ENCODE assay signal across 29 cellular contexts in genomic region chr22:24358105-24358836, GRCh38.
DNase-seq lines count a peak whose midpoint lies in the region; ATAC-seq, FAIRE-seq and TF ChIP-seq lines count a peak whose summit lies in the region.
"Had no signal": no experiment of that assay in that cellular context is flagged by ENCODE, and none has a peak within 500 bp of the region (broad histone marks: within the 10 kb centered on the region; RNA-seq: fewer than 3 reads in every experiment).

No MANE protein-coding gene starts in this region.

- intact Hi-C loops in HepG2 (cut with micrococcal nuclease; ENCODE audit: unreplicated experiment), result no loop called here

- no peak overlapping the region for H4K8ac ChIP-seq in trophoblast cell (ENCODE audit: low read depth, low read length)

- no peak overlapping the region for H3K14ac ChIP-seq in trophoblast cell (ENCODE audit: low read length)

- no peak overlapping the region for H2BK5ac ChIP-seq in trophoblast cell (ENCODE audit: low read depth, low read length, poor library complexity)

- H3K36me3 ChIP-seq in HepG2 (replicated peaks in 1 of 2; ENCODE audit: control insufficient read depth in 1 of 2, insufficient read depth in 2 of 2, low read length in 2 of 2) (peaks cover 3 to 50% of the 10 kb centered on the region in 2 experiments), trophoblast cell (ENCODE audit: control insufficient read depth in 1 of 2, insufficient read depth in 2 of 2, low read length in 2 of 2) (peaks cover 8 to 12% of the 10 kb centered on the region in 2 experiments)

- peak overlapping the region; percentile 41 for H4K91ac ChIP-seq in trophoblast cell (ENCODE audit: low read depth, low read length)

- no peak overlapping the region for H3K18ac ChIP-seq in trophoblast cell (ENCODE audit: low read length)

- no peak overlapping the region for H3K4ac ChIP-seq in trophoblast cell (ENCODE audit: low read depth, low read length)

- TF ChIP-seq CTCF in HFFc6 (IDR thresholded peaks at IDR 0.05), result no peak
- TF ChIP-seq CTCF in HepG2 (CRISPR knock-in tag; IDR thresholded peaks at IDR 0.05), result no peak

- H2AFZ ChIP-seq in HepG2 (ENCODE audit: low read length) (no peak overlapping the region), trophoblast cell (ENCODE audit: insufficient read depth, low read length, poor library complexity) (no peak overlapping the region)

- no peak overlapping the region for H4K12ac ChIP-seq in trophoblast cell (ENCODE audit: low read depth, low read length)

- H3K4me3 Mint-ChIP-seq in HFFc6, result no peak overlapping the region
- H3K4me3 Mint-ChIP-seq: CD8-positive, alpha-beta memory T cell had no signal

- peaks cover 6% of the 10 kb centered on the region; the same call in 1 of the 2 replicates for H3K9me3 ChIP-seq in HepG2 (ENCODE audit: low read length)
- H3K9me3 ChIP-seq in trophoblast cell (ENCODE audit: insufficient read depth, low read depth, low read length), result peaks cover 2% of the 10 kb centered on the region
- H3K9me3 ChIP-seq: SJCRH30 had no signal

- no peak overlapping the region for H3K9ac ChIP-seq in HepG2 (ENCODE audit: insufficient read depth, low read depth, low read length)
- H3K9ac ChIP-seq in trophoblast cell (ENCODE audit: low read length), result no peak overlapping the region
- H3K9ac ChIP-seq: BLaER1 treated with 17β-estradiol and CSF1 and Interleukin-3, amounts not matched to agents 10 nM and 100 nM had no signal

- H3K4me2 ChIP-seq in HepG2 (ENCODE audit: low read depth, low read length) (no peak overlapping the region), trophoblast cell (ENCODE audit: low read length) (no peak overlapping the region)
- H3K4me2 ChIP-seq: BLaER1 treated with 17β-estradiol and CSF1 and Interleukin-3, amounts not matched to agents 10 nM and 100 nM had no signal

- peaks cover 25% of the 10 kb centered on the region for H3K4me1 Mint-ChIP-seq in HFFc6 (ENCODE audit: low read depth)

- no peak for ATAC-seq in HepG2
- ATAC-seq: PC-3, SK-N-SH treated with all-trans-retinoic acid at 6 μM for 48 hours had no signal

- TF ChIP-seq EP300 in HepG2 (IDR thresholded peaks at IDR 0.05; ENCODE audit: low read depth in 2 of 2, low read length in 2 of 2) (no peak), HepG2 (CRISPR knock-in tag; IDR thresholded peaks at IDR 0.05; ENCODE audit: borderline replicate concordance) (no peak)

- peak overlapping the region; percentile 20; the same call in 1 of the 2 replicates for H3K27ac Mint-ChIP-seq in HFFc6

- no peak overlapping the region for H2AK5ac ChIP-seq in trophoblast cell (ENCODE audit: low read length)

- no peaks in the 10 kb centered on the region for H4K20me1 ChIP-seq in HepG2 (ENCODE audit: insufficient read depth, low read length)

- peaks cover 36% of the 10 kb centered on the region for H3K36me3 Mint-ChIP-seq in HFFc6 (ENCODE audit: low read depth)

- H3K27me3 Mint-ChIP-seq in HFFc6 (ENCODE audit: insufficient read depth), result no peaks in the 10 kb centered on the region
- H3K27me3 Mint-ChIP-seq: CD8-positive, alpha-beta memory T cell had no signal

- 96% methylated on average over 8 of the region's 8 CpGs for WGBS in HepG2 (ENCODE audit: low lambda C conversion rate)
- no CpG with 5 or more reads among the region's 8 CpGs for WGBS in trophoblast cell (ENCODE audit: extremely low coverage, insufficient coverage, insufficient read length)

- CTCF ChIA-PET in HepG2 (lab: Yijun Ruan, JAX; ENCODE audit: low intra/inter-chr PET ratio, low total read pairs), result no interaction called here

- H3K27me3 ChIP-seq in HepG2 (ENCODE audit: control insufficient read depth in 1 of 2, insufficient read depth in 2 of 2, low read length in 2 of 2) (no peaks in the 10 kb centered on the region), trophoblast cell (ENCODE audit: insufficient read depth, low read length) (no peaks in the 10 kb centered on the region)
- H3K27me3 ChIP-seq: BLaER1 treated with 17β-estradiol and CSF1 and Interleukin-3, amounts not matched to agents 10 nM and 100 nM; SJCRH30 had no signal

- H2BK12ac ChIP-seq in trophoblast cell (ENCODE audit: low read length), result no peak overlapping the region

- no peak overlapping the region for H3K4me3 ChIP-seq in HepG2 (replicated peaks in 1 of 3; ENCODE audit: insufficient read depth in 1 of 3, low read depth in 2 of 3, low read length in 3 of 3)
- no peak overlapping the region for H3K4me3 ChIP-seq in trophoblast cell (ENCODE audit: low read depth, low read length)
- H3K4me3 ChIP-seq: BLaER1 treated with 17β-estradiol and CSF1 and Interleukin-3, amounts not matched to agents 10 nM and 100 nM; SJCRH30 had no signal

- no TSS peak for BruUV-seq in HepG2 (replicated peaks; lab: Mats Ljungman, UMichigan)

- H3K4me1 ChIP-seq in HepG2 (ENCODE audit: insufficient read depth, low read length) (peaks cover 37% of the 10 kb centered on the region), trophoblast cell (ENCODE audit: control insufficient read depth in 1 of 2, insufficient read depth in 2 of 2, low read length in 2 of 2) (peaks cover 9 to 20% of the 10 kb centered on the region in 2 experiments)

- TF ChIP-seq RAD21 in HepG2 (CRISPR knock-in tag; IDR thresholded peaks at IDR 0.05), result no peak

- in situ Hi-C loops in HepG2 (cut with HindIII; ENCODE audit: extremely low pct_ligation_motif_present, low pct_unique_long_range_greater_than_20kb), result no loop called here

- H3K79me1 ChIP-seq in trophoblast cell (ENCODE audit: low read length), result no peaks in the 10 kb centered on the region

- H3K23ac ChIP-seq in trophoblast cell (ENCODE audit: low read length), result no peak overlapping the region

- POLR2A ChIA-PET in HepG2 (lab: Yijun Ruan, JAX), result no interaction called here

- FAIRE-seq in HepG2 (lab: Jason Lieb, UNC), result no peak
- FAIRE-seq: A204.1, GM12891, GM19239, H54 had no signal

- DNase-seq in AG08396 (ENCODE audit: low spot score) (peak; percentile 34), HFFc6 (no peak), HepG2 (ENCODE audit: low spot score) (no peak), trophoblast cell (no peak), NCI-H2171 treated with DMSO at 0.1 percent for 48 hours (lab: John Stamatoyannopoulos, UW) (no peak), NCI-H774 (lab: John Stamatoyannopoulos, UW) (no peak)
- DNase-seq in effector CD4-positive, alpha-beta T cell, result no peak
- DNase-seq: AML-193; Calu3; CD8-positive, alpha-beta memory T cell; DMS79 treated with DMSO at 0.1 percent for 48 hours; GF-D8; Karpas-422; NCI-H1092; NCI-H1436; NCI-H187; NCI-H2081 treated with DMSO at 0.1 percent for 48 hours; NCI-H2171; NCI-H345; NCI-H524; NCI-H748 treated with DMSO at 0.1 percent for 48 hours; PC-3 had no signal

- no peak overlapping the region for H2BK120ac ChIP-seq in trophoblast cell (ENCODE audit: insufficient read depth, low read length, poor library complexity)

- H3K27ac ChIP-seq in HepG2 (ENCODE audit: extremely low read length, insufficient read depth, low read length) (no peak overlapping the region), trophoblast cell (ENCODE audit: low read depth, low read length) (peak overlapping the region; percentile 27)
- H3K27ac ChIP-seq: BLaER1 treated with 17β-estradiol and CSF1 and Interleukin-3, amounts not matched to agents 10 nM and 100 nM; SJCRH30 had no signal

- H3K79me2 ChIP-seq in HepG2 (ENCODE audit: insufficient read depth, low read length) (peaks cover 3% of the 10 kb centered on the region), trophoblast cell (ENCODE audit: control insufficient read depth, insufficient read depth, low read length, poor library complexity) (no peaks in the 10 kb centered on the region)

- H3K9me3 Mint-ChIP-seq in HFFc6, result no peaks in the 10 kb centered on the region; the same call in 1 of the 2 replicates

- no peak for TF ChIP-seq POLR2A in HepG2 (IDR thresholded peaks at IDR 0.05; ENCODE audit: insufficient read depth in 1 of 2, low read depth in 2 of 2, low read length in 2 of 2)

TF ChIP-seq in HepG2, 621 proteins besides CTCF, POLR2A, EP300 and RAD21:
- TF ChIP-seq ZNF121 (CRISPR knock-in tag; IDR thresholded peaks at IDR 0.05), result peak; percentile 66; the same call in 1 of the 2 replicates
- TF ChIP-seq, protein P1, sequence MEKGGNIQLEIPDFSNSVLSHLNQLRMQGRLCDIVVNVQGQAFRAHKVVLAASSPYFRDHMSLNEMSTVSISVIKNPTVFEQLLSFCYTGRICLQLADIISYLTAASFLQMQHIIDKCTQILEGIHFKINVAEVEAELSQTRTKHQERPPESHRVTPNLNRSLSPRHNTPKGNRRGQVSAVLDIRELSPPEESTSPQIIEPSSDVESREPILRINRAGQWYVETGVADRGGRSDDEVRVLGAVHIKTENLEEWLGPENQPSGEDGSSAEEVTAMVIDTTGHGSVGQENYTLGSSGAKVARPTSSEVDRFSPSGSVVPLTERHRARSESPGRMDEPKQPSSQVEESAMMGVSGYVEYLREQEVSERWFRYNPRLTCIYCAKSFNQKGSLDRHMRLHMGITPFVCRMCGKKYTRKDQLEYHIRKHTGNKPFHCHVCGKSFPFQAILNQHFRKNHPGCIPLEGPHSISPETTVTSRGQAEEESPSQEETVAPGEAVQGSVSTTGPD (CRISPR knock-in tag; IDR thresholded peaks at IDR 0.05), result no peak
TF ChIP-seq in HepG2: peak in this region for 1.
